ENCODE assay signal across 8 cellular contexts in genomic region chr2:223944166-223944703, GRCh38. TPM values are rescaled to one million over a fixed set of nuclear protein-coding genes. Genes with fewer than 3 reads are reported as not detected.
DNase-seq lines count a peak whose midpoint lies in the region; ATAC-seq, FAIRE-seq and TF ChIP-seq lines count a peak whose summit lies in the region.

No MANE protein-coding gene starts in this region.

- H3K4me3 ChIP-seq in GM23338 (peak overlapping the region; percentile 95), HepG2 (replicated peaks in 1 of 3; ENCODE audit: insufficient read depth in 1 of 3, low read depth in 2 of 3, low read length in 3 of 3) (peak overlapping the region; percentile 80 to 100 (median 99))

- H3K36me3 Mint-ChIP-seq in GM23338 (ENCODE audit: low read depth) (peaks cover 22% of the 10 kb centered on the region), T-cell (peaks cover 15% of the 10 kb centered on the region)
- peaks cover 46% of the 10 kb centered on the region for H3K36me3 Mint-ChIP-seq in dendritic cell treated with granulocyte-macrophage colony-stimulating factor and Interleukin-4, amounts not matched to agents 40 ng/mL and 50 ng/mL, for 4 days (ENCODE audit: low read depth)

- peak overlapping the region; percentile 98 for H3K4me2 ChIP-seq in GM23338
- peak overlapping the region; percentile 94 for H3K4me2 ChIP-seq in HepG2 (ENCODE audit: low read depth, low read length)

- H3K4me1 Mint-ChIP-seq in GM23338 (peaks cover 39% of the 10 kb centered on the region), T-cell (peaks cover 55 to 59% (median 56%) of the 10 kb centered on the region in 3 donors)
- H3K4me1 Mint-ChIP-seq in dendritic cell treated with granulocyte-macrophage colony-stimulating factor and Interleukin-4, amounts not matched to agents 40 ng/mL and 50 ng/mL, for 4 days (ENCODE audit: low read depth) = peaks cover 19% of the 10 kb centered on the region
- peaks cover 79% of the 10 kb centered on the region for H3K4me1 Mint-ChIP-seq in stimulated activated naive CD8-positive, alpha-beta T cell treated with anti-CD3 and anti-CD28 coated beads, Interleukin-15, amount 100 ng/mL, for 72 hours

- WGBS in HepG2 (ENCODE audit: low lambda C conversion rate) = under 1% methylated on average over 30 of the region's 46 CpGs

- in situ Hi-C loops in HepG2 (cut with HindIII; ENCODE audit: extremely low pct_ligation_motif_present, low pct_unique_long_range_greater_than_20kb) = no loop called here

- H4K20me1 ChIP-seq in GM23338 (replicated peaks; ENCODE audit: insufficient read depth) = peaks cover 10% of the 10 kb centered on the region; the same call in 1 of the 2 replicates
- peaks cover 11% of the 10 kb centered on the region; the same call in 1 of the 2 replicates for H4K20me1 ChIP-seq in HepG2 (ENCODE audit: insufficient read depth, low read length)

- H3K9ac ChIP-seq in HepG2 (ENCODE audit: insufficient read depth, low read depth, low read length) = peak overlapping the region; percentile 98

- H3K4me1 ChIP-seq in GM23338 (ENCODE audit: insufficient read depth) (peaks cover 55% of the 10 kb centered on the region), HepG2 (ENCODE audit: insufficient read depth, low read length) (peaks cover 41% of the 10 kb centered on the region)

- H2AFZ ChIP-seq in GM23338 (peak overlapping the region; percentile 67), HepG2 (ENCODE audit: low read length) (no peak overlapping the region)

- H3K27ac Mint-ChIP-seq in GM23338 = peak overlapping the region; percentile 92
- peak overlapping the region; percentile 81 to 84 for H3K27ac Mint-ChIP-seq in T-cell
- peak overlapping the region; percentile 99 for H3K27ac Mint-ChIP-seq in dendritic cell treated with granulocyte-macrophage colony-stimulating factor and Interleukin-4, amounts not matched to agents 40 ng/mL and 50 ng/mL, for 4 days
- peak overlapping the region; percentile 87 to 99 for H3K27ac Mint-ChIP-seq in stimulated activated naive CD8-positive, alpha-beta T cell treated with anti-CD3 and anti-CD28 coated beads, Interleukin-15, amount 100 ng/mL, for 72 hours

- TF ChIP-seq POLR2A in HepG2 (IDR thresholded peaks at IDR 0.05; ENCODE audit: insufficient read depth in 1 of 2, low read depth in 2 of 2, low read length in 2 of 2) = peak; percentile 42 to 57; a peak in 2 of 4 replicates

- H3K27me3 ChIP-seq in GM23338 (ENCODE audit: insufficient read depth) (no peaks in the 10 kb centered on the region), HepG2 (ENCODE audit: control insufficient read depth in 1 of 2, insufficient read depth in 2 of 2, low read length in 2 of 2) (no peaks in the 10 kb centered on the region; a peak in 1 of 5 replicates)

- no peaks in the 10 kb centered on the region for H3K9me3 ChIP-seq in HepG2 (ENCODE audit: low read length)

- no peaks in the 10 kb centered on the region for H3F3A ChIP-seq in GM23338 (replicated peaks; ENCODE audit: low read depth)

- no peaks in the 10 kb centered on the region for H3K9me2 ChIP-seq in GM23338 (ENCODE audit: insufficient read depth)

- H3K79me2 ChIP-seq in GM23338 (replicated peaks; ENCODE audit: insufficient read depth) (peaks cover 63% of the 10 kb centered on the region), HepG2 (ENCODE audit: insufficient read depth, low read length) (peaks cover 50% of the 10 kb centered on the region)

- intact Hi-C loops in dendritic cell treated with granulocyte-macrophage colony-stimulating factor and Interleukin-4, amounts not matched to agents 40 ng/mL and 50 ng/mL, for 4 days (cut with micrococcal nuclease) = no loop called here
- intact Hi-C loops in HepG2 (cut with micrococcal nuclease; ENCODE audit: unreplicated experiment) = loop anchor here (2.0 kb wide), 1 partner anchor 35 kb away; no protein-coding TSS in a partner anchor

- H3K27me3 Mint-ChIP-seq in GM23338 (ENCODE audit: insufficient read depth, low read depth, poor library complexity) (peaks cover 9% of the 10 kb centered on the region), T-cell (no peaks in the 10 kb centered on the region)
- H3K27me3 Mint-ChIP-seq in dendritic cell treated with granulocyte-macrophage colony-stimulating factor and Interleukin-4, amounts not matched to agents 40 ng/mL and 50 ng/mL, for 4 days = no peaks in the 10 kb centered on the region
- H3K27me3 Mint-ChIP-seq in stimulated activated naive CD8-positive, alpha-beta T cell treated with anti-CD3 and anti-CD28 coated beads, Interleukin-15, amount 100 ng/mL, for 72 hours = no peaks in the 10 kb centered on the region

- POLR2A ChIA-PET in T-cell (lab: Charles Lee) (interaction anchor here (0.5 to 1.0 kb wide), 4 partner anchors 9 to 48 kb away, joined by 3 read pairs; no protein-coding TSS in a partner anchor), HepG2 (lab: Yijun Ruan, JAX) (interaction anchor here (1.1 to 3.6 kb wide), 8 partner anchors 9 to 91 kb away, joined by 4 to 69 read pairs (median 6); partner anchors contain the start of gene MRPL44)

- CTCF ChIA-PET in T-cell (lab: Charles Lee) (no interaction called here), HepG2 (lab: Yijun Ruan, JAX; ENCODE audit: low intra/inter-chr PET ratio, low total read pairs) (interaction anchor here (0.7 kb wide), 1 partner anchor 26 kb away, joined by 3 read pairs; no protein-coding TSS in a partner anchor)

- TF ChIP-seq RAD21 in HepG2 (CRISPR knock-in tag; IDR thresholded peaks at IDR 0.05) = peak; percentile 30; the same call in 1 of the 2 replicates

- TF ChIP-seq EP300 in HepG2 (IDR thresholded peaks at IDR 0.05; ENCODE audit: low read depth in 2 of 2, low read length in 2 of 2) (no peak), HepG2 (CRISPR knock-in tag; IDR thresholded peaks at IDR 0.05; ENCODE audit: borderline replicate concordance) (no peak)

- H3K9me3 Mint-ChIP-seq in GM23338 (peaks cover 3% of the 10 kb centered on the region; the same call in 1 of the 3 replicates), T-cell (peaks cover 0 to 8% (median 0%) of the 10 kb centered on the region in 3 donors)
- H3K9me3 Mint-ChIP-seq in dendritic cell treated with granulocyte-macrophage colony-stimulating factor and Interleukin-4, amounts not matched to agents 40 ng/mL and 50 ng/mL, for 4 days = peaks cover 7% of the 10 kb centered on the region
- H3K9me3 Mint-ChIP-seq in stimulated activated naive CD8-positive, alpha-beta T cell treated with anti-CD3 and anti-CD28 coated beads, Interleukin-15, amount 100 ng/mL, for 72 hours = peaks cover 4 to 13% of the 10 kb centered on the region in 2 donors

- FAIRE-seq in HepG2 (lab: Jason Lieb, UNC) = no peak

- no TSS peak for BruUV-seq in HepG2 (replicated peaks; lab: Mats Ljungman, UMichigan)

- ATAC-seq in GM23338 = peak; percentile 78
- peak; percentile 11 to 50 (median 12) for ATAC-seq in T-cell (replicated peaks in 1 of 4)
- ATAC-seq in HepG2 = peak; percentile 87
- no peak for ATAC-seq in stimulated activated naive CD8-positive, alpha-beta T cell treated with anti-CD3 and anti-CD28 coated beads, Interleukin-15, amount 100 ng/mL, for 72 hours
- no peak for ATAC-seq in GM19324 (IDR thresholded peaks at IDR 0.05; ENCODE audit: low FRiP score, unreplicated experiment)

- H3K4me3 Mint-ChIP-seq in GM23338 (peak overlapping the region; percentile 96), T-cell (peak overlapping the region; percentile 90 to 95 (median 90))
- peak overlapping the region; percentile 99 for H3K4me3 Mint-ChIP-seq in dendritic cell treated with granulocyte-macrophage colony-stimulating factor and Interleukin-4, amounts not matched to agents 40 ng/mL and 50 ng/mL, for 4 days
- peak overlapping the region; percentile 92 to 95 for H3K4me3 Mint-ChIP-seq in stimulated activated naive CD8-positive, alpha-beta T cell treated with anti-CD3 and anti-CD28 coated beads, Interleukin-15, amount 100 ng/mL, for 72 hours

- TF ChIP-seq CTCF in C4-2B (conservative IDR thresholded peaks at IDR 0.05) = no peak
- no peak for TF ChIP-seq CTCF in GM23338 (conservative IDR thresholded peaks at IDR 0.05; ENCODE audit: low read depth in 2 of 2)
- TF ChIP-seq CTCF in HepG2 (CRISPR knock-in tag; IDR thresholded peaks at IDR 0.05) = peak; percentile 30

- DNase-seq in GM23338 (ENCODE audit: low spot score) (peak; percentile 84), T-cell (peak in 13 of 34 experiments; percentile 3 to 35 (median 17)), HepG2 (ENCODE audit: low spot score) (peak; percentile 51), SK-N-DZ (ENCODE audit: low spot score) (no peak)
- peak in 1 of 2 donors; percentile 28 for DNase-seq in stimulated activated naive CD8-positive, alpha-beta T cell treated with anti-CD3 and anti-CD28 coated beads, Interleukin-15, amount 100 ng/mL, for 72 hours

- H3K27ac ChIP-seq in C4-2B (peak overlapping the region; percentile 85), GM23338 (ENCODE audit: low read depth) (peak overlapping the region; percentile 81), HepG2 (ENCODE audit: extremely low read length, insufficient read depth, low read length) (peak overlapping the region; percentile 85)

- H3K36me3 ChIP-seq in GM23338 (ENCODE audit: insufficient read depth) (no peaks in the 10 kb centered on the region), HepG2 (replicated peaks in 1 of 2; ENCODE audit: control insufficient read depth in 1 of 2, insufficient read depth in 2 of 2, low read length in 2 of 2) (no peaks in the 10 kb centered on the region)

RNA-seq across cellular contexts. Expression of gene WDFY1, which starts 0.9 kb away (rescaled TPM):
- total RNA-seq in GM23338 (2014; rRNA removed; shearing (Covaris generic)) = 103 and 127 TPM in 2 replicates
- polyA plus RNA-seq in GM23338 (2016; fragmentation: Nextera tagmentation; extraction: Ambion mirVana) = 45.7 and 54.5 TPM in 2 replicates
- total RNA-seq in T-cell = 10 to 100 TPM; 27.5 to 45.2 (median 36.6) TPM
- total RNA-seq in HepG2 (2016; rRNA removed; fragmentation: Illumina TruSeq; extraction: Trizol) = 77.0 and 92.1 TPM in 2 replicates
- 11.5 and 14.6 TPM in 2 replicates for total RNA-seq in HepG2 (2016; cell fraction: cytosol; rRNA removed; fragmentation: Illumina TruSeq; extraction: Trizol; ENCODE audit: low read depth)
- 74.9 and 94.6 TPM in 2 replicates for total RNA-seq in HepG2 (2016; cell fraction: insoluble cytoplasmic fraction; rRNA removed; fragmentation: Illumina TruSeq; extraction: Trizol)
- total RNA-seq in HepG2 (2016; cell fraction: membrane; rRNA removed; fragmentation: Illumina TruSeq; extraction: Trizol) = 26.9 and 28.9 TPM in 2 replicates
- total RNA-seq in HepG2 (2016; cell fraction: nucleus; rRNA removed; fragmentation: Illumina TruSeq; extraction: Trizol) = 97.2 and 104 TPM in 2 replicates
- polyA plus RNA-seq in HepG2 (2011; rRNA removed) = 77.1 and 78.4 TPM in 2 replicates
- polyA plus RNA-seq in HepG2 (2011; cell fraction: cytosol; rRNA removed) = 40.1 and 47.7 TPM in 2 replicates
- polyA plus RNA-seq in HepG2 (2011; cell fraction: nucleus; rRNA removed) = 98.7 and 128 TPM in 2 replicates
- 36.5 and 42.3 TPM in 2 replicates for polyA plus RNA-seq in HepG2 (2012)
- polyA plus RNA-seq in HepG2 (2016; cell fraction: cytosol; fragmentation: Illumina TruSeq; extraction: Trizol; ENCODE audit: low read depth) = 4.0 and 4.3 TPM in 2 replicates
- 72.6 and 75.5 TPM in 2 replicates for polyA plus RNA-seq in HepG2 (2016; cell fraction: insoluble cytoplasmic fraction; fragmentation: Illumina TruSeq; extraction: Trizol; ENCODE audit: low read depth)
- polyA plus RNA-seq in HepG2 (2016; cell fraction: membrane; fragmentation: Illumina TruSeq; extraction: Trizol; ENCODE audit: low read depth) = 10.6 and 12.5 TPM in 2 replicates
- 136 and 138 TPM in 2 replicates for polyA plus RNA-seq in HepG2 (2016; cell fraction: nucleus; fragmentation: Illumina TruSeq; extraction: Trizol; ENCODE audit: insufficient read depth, low read depth)
- 55.3 and 443 TPM in 2 replicates for polyA minus RNA-seq in HepG2 (2011; rRNA and poly(A)+ RNA removed; ENCODE audit: low replicate concordance)
- polyA minus RNA-seq in HepG2 (2011; cell fraction: cytosol; rRNA and poly(A)+ RNA removed) = 49.8 and 57.9 TPM in 2 replicates
- polyA minus RNA-seq in HepG2 (2011; cell fraction: nucleus; rRNA and poly(A)+ RNA removed) = 186 and 218 TPM in 2 replicates
- polyA plus RNA-seq in SK-N-DZ (2014; cell fraction: cytosol; rRNA removed) = 22.0 and 24.8 TPM in 2 replicates
- 21.0 and 22.1 TPM in 2 replicates for polyA plus RNA-seq in SK-N-DZ (2014; cell fraction: nucleus; rRNA removed)

RNA-seq across cellular contexts. Expression of gene MRPL44, which starts 13.0 kb away (rescaled TPM):
- 55.8 and 68.2 TPM in 2 replicates for total RNA-seq in GM23338 (2014; rRNA removed; shearing (Covaris generic))
- polyA plus RNA-seq in GM23338 (2016; fragmentation: Nextera tagmentation; extraction: Ambion mirVana) (38.4 and 40.4 TPM in 2 replicates), HepG2 (2011; rRNA removed) (31.1 and 38.4 TPM in 2 replicates)
- total RNA-seq in T-cell (10 to 100 TPM; 22.4 to 25.3 (median 23.8) TPM), HepG2 (2016; rRNA removed; fragmentation: Illumina TruSeq; extraction: Trizol) (78.0 and 101 TPM in 2 replicates)
- total RNA-seq in HepG2 (2016; cell fraction: cytosol; rRNA removed; fragmentation: Illumina TruSeq; extraction: Trizol; ENCODE audit: low read depth) = 19.7 and 21.8 TPM in 2 replicates
- total RNA-seq in HepG2 (2016; cell fraction: insoluble cytoplasmic fraction; rRNA removed; fragmentation: Illumina TruSeq; extraction: Trizol) = 76.1 and 100 TPM in 2 replicates
- total RNA-seq in HepG2 (2016; cell fraction: membrane; rRNA removed; fragmentation: Illumina TruSeq; extraction: Trizol) = 38.1 and 39.0 TPM in 2 replicates
- total RNA-seq in HepG2 (2016; cell fraction: nucleus; rRNA removed; fragmentation: Illumina TruSeq; extraction: Trizol) = 33.6 TPM in 2 replicates
- 29.5 and 37.2 TPM in 2 replicates for polyA plus RNA-seq in HepG2 (2011; cell fraction: cytosol; rRNA removed)
- polyA plus RNA-seq in HepG2 (2011; cell fraction: nucleus; rRNA removed) = 7.5 and 10.9 TPM in 2 replicates
- 31.9 and 35.7 TPM in 2 replicates for polyA plus RNA-seq in HepG2 (2012)
- polyA plus RNA-seq in HepG2 (2016; cell fraction: cytosol; fragmentation: Illumina TruSeq; extraction: Trizol; ENCODE audit: low read depth) = 10.7 and 11.0 TPM in 2 replicates
- 114 TPM in 2 replicates for polyA plus RNA-seq in HepG2 (2016; cell fraction: insoluble cytoplasmic fraction; fragmentation: Illumina TruSeq; extraction: Trizol; ENCODE audit: low read depth)
- polyA plus RNA-seq in HepG2 (2016; cell fraction: membrane; fragmentation: Illumina TruSeq; extraction: Trizol; ENCODE audit: low read depth) = 18.8 and 22.2 TPM in 2 replicates
- 42.6 and 43.1 TPM in 2 replicates for polyA plus RNA-seq in HepG2 (2016; cell fraction: nucleus; fragmentation: Illumina TruSeq; extraction: Trizol; ENCODE audit: insufficient read depth, low read depth)
- 6.2 and 14.6 TPM in 2 replicates for polyA minus RNA-seq in HepG2 (2011; rRNA and poly(A)+ RNA removed; ENCODE audit: low replicate concordance)
- polyA minus RNA-seq in HepG2 (2011; cell fraction: cytosol; rRNA and poly(A)+ RNA removed) = 25.3 and 29.9 TPM in 2 replicates
- polyA minus RNA-seq in HepG2 (2011; cell fraction: nucleus; rRNA and poly(A)+ RNA removed) = 14.3 and 18.9 TPM in 2 replicates
- polyA plus RNA-seq in SK-N-DZ (2014; cell fraction: cytosol; rRNA removed) = 47.3 and 48.6 TPM in 2 replicates
- polyA plus RNA-seq in SK-N-DZ (2014; cell fraction: nucleus; rRNA removed) = 14.9 and 17.8 TPM in 2 replicates

Comparison
In these comparisons a context has a peak if more than half of its experiments do, and no peak if none do; other contexts are left out.
1. ATAC-seq: peak in GM23338 (single experiment), T-cell (4 of 4) and HepG2 (single experiment); none in stimulated activated naive CD8-positive, alpha-beta T cell treated with anti-CD3 and anti-CD28 coated beads, Interleukin-15, amount 100 ng/mL, for 72 hours (single experiment) and GM19324 (single experiment).
2. Peak in every context shown above with its lines, with median percentiles within 50 percentile points of each other: H3K27ac ChIP-seq, H3K27ac Mint-ChIP-seq and H3K4me3 Mint-ChIP-seq.